In the genomic region with DNA sequence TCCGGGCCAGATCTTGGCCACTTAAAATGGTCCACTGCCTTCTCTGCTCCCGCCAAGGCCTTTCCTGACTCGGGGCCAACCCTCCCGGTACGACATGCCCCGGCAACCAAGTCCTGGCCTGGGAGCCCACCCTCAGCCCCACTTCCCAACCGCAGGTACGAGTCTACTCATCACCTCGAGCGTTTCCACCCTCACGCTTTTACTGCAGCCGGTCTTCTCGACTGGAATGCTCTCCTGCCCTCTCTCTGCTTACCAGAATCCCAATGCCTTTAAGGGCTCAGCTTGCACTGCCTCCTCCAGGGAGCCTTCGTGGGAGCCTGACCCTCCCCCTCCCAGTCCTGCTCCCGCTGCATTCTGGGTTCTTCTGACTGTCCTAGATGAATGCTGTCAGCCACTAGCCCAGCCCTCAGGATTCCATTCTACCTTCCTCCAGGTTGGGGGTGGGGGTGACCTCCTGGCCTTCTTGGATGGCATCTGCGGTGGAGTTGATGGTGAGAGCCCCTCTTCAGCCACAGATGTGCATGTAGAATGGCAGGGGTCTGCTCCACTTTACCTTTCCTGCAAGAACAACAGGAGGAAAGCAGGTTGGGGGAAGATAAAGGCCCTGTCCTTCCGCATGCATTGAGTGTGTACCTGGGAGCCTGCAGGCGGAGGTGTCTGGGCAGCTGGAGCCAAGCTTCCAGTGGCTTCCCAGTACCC, we compare ENCODE assay signal across 1 cellular context.
TF ChIP-seq lines count a peak whose summit lies in the region.

No MANE protein-coding gene starts in this region.

TF ChIP-seq in HepG2, 621 proteins besides CTCF, POLR2A, EP300 and RAD21 (continues in another document):
- TF ChIP-seq TGIF2 (CRISPR knock-in tag; IDR thresholded peaks at IDR 0.05) (peak; percentile 64; the same call in 1 of the 2 replicates), SKI (IDR thresholded peaks at IDR 0.05; ENCODE audit: partially characterized antibody) (no peak), DR1 (CRISPR knock-in tag; IDR thresholded peaks at IDR 0.05) (peak; percentile 63; the same call in 1 of the 2 replicates), RFX1 (IDR thresholded peaks at IDR 0.05) (no peak), ZNF224 (CRISPR knock-in tag; IDR thresholded peaks at IDR 0.05) (no peak), ZNF136 (CRISPR knock-in tag; IDR thresholded peaks at IDR 0.05; ENCODE audit: low read depth) (no peak), ZFP37 (CRISPR knock-in tag; IDR thresholded peaks at IDR 0.05; ENCODE audit: borderline replicate concordance) (no peak), MBD4 (IDR thresholded peaks at IDR 0.05; ENCODE audit: borderline replicate concordance, low read length) (no peak), ZNF607 (CRISPR knock-in tag; IDR thresholded peaks at IDR 0.05; ENCODE audit: borderline replicate concordance) (no peak), ELF4 (CRISPR knock-in tag; IDR thresholded peaks at IDR 0.05; ENCODE audit: borderline replicate concordance) (no peak), PHB2 (IDR thresholded peaks at IDR 0.05; ENCODE audit: partially characterized antibody) (no peak), FOXA3 (CRISPR knock-in tag; IDR thresholded peaks at IDR 0.05) (peak; percentile 46; the same call in 1 of the 2 replicates), HDAC2 (CRISPR knock-in tag; IDR thresholded peaks at IDR 0.05) (0 out of 2 replicates have a peak, but pooled peaks have one; percentile 45), TCF12 (IDR thresholded peaks at IDR 0.05) (no peak), TCF12 (CRISPR knock-in tag; IDR thresholded peaks at IDR 0.05) (no peak), ZNF326 (CRISPR knock-in tag; IDR thresholded peaks at IDR 0.05; ENCODE audit: borderline replicate concordance) (no peak), SPEN (CRISPR knock-in tag; IDR thresholded peaks at IDR 0.05; ENCODE audit: low read depth) (no peak), NCOA2 (CRISPR knock-in tag; IDR thresholded peaks at IDR 0.05) (peak; percentile 45; the same call in 1 of the 2 replicates), ZNF773 (CRISPR knock-in tag; IDR thresholded peaks at IDR 0.05; ENCODE audit: borderline replicate concordance) (peak; percentile 18; the same call in 1 of the 2 replicates), SMAD3 (CRISPR knock-in tag; IDR thresholded peaks at IDR 0.05) (no peak), ZNF124 (CRISPR knock-in tag; IDR thresholded peaks at IDR 0.05) (peak; percentile 55; the same call in 1 of the 2 replicates), EED (CRISPR knock-in tag; IDR thresholded peaks at IDR 0.05) (no peak), ZNF549 (CRISPR knock-in tag; IDR thresholded peaks at IDR 0.05) (no peak), ATF7-NPFF (CRISPR knock-in tag; IDR thresholded peaks at IDR 0.05; ENCODE audit: low read depth) (0 out of 2 replicates have a peak, but pooled peaks have one; percentile 36), ZNF883 (CRISPR knock-in tag; IDR thresholded peaks at IDR 0.05; ENCODE audit: not compliant biosample characterization) (peak; percentile 34), RBAK (CRISPR knock-in tag; IDR thresholded peaks at IDR 0.05) (no peak)
- TF ChIP-seq, protein P1, sequence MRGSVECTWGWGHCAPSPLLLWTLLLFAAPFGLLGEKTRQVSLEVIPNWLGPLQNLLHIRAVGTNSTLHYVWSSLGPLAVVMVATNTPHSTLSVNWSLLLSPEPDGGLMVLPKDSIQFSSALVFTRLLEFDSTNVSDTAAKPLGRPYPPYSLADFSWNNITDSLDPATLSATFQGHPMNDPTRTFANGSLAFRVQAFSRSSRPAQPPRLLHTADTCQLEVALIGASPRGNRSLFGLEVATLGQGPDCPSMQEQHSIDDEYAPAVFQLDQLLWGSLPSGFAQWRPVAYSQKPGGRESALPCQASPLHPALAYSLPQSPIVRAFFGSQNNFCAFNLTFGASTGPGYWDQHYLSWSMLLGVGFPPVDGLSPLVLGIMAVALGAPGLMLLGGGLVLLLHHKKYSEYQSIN (CRISPR knock-in tag; IDR thresholded peaks at IDR 0.05; ENCODE audit: borderline replicate concordance) = no peak
- TF ChIP-seq, protein P2, sequence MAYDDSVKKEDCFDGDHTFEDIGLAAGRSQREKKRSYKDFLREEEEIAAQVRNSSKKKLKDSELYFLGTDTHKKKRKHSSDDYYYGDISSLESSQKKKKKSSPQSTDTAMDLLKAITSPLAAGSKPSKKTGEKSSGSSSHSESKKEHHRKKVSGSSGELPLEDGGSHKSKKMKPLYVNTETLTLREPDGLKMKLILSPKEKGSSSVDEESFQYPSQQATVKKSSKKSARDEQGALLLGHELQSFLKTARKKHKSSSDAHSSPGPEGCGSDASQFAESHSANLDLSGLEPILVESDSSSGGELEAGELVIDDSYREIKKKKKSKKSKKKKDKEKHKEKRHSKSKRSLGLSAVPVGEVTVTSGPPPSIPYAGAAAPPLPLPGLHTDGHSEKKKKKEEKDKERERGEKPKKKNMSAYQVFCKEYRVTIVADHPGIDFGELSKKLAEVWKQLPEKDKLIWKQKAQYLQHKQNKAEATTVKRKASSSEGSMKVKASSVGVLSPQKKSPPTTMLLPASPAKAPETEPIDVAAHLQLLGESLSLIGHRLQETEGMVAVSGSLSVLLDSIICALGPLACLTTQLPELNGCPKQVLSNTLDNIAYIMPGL (CRISPR knock-in tag; IDR thresholded peaks at IDR 0.05; ENCODE audit: borderline replicate concordance in 1 of 2, low read depth in 1 of 2) = peak; percentile 64 to 72; a peak in 3 of 4 replicates
- TF ChIP-seq, protein P3, sequence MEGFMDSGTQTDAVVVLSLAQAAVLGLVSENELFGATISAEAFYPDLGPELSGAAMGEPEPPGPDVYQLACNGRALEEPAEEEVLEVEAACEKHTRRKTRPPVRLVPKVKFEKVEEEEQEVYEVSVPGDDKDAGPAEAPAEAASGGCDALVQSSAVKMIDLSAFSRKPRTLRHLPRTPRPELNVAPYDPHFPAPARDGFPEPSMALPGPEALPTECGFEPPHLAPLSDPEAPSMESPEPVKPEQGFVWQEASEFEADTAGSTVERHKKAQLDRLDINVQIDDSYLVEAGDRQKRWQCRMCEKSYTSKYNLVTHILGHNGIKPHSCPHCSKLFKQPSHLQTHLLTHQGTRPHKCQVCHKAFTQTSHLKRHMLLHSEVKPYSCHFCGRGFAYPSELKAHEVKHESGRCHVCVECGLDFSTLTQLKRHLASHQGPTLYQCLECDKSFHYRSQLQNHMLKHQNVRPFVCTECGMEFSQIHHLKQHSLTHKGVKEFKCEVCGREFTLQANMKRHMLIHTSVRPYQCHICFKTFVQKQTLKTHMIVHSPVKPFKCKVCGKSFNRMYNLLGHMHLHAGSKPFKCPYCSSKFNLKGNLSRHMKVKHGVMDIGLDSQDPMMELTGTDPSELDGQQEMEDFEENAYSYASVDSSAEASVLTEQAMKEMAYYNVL (CRISPR knock-in tag; IDR thresholded peaks at IDR 0.05; ENCODE audit: borderline replicate concordance) = 0 out of 2 replicates have a peak, but pooled peaks have one; percentile 12
- TF ChIP-seq, protein P4, sequence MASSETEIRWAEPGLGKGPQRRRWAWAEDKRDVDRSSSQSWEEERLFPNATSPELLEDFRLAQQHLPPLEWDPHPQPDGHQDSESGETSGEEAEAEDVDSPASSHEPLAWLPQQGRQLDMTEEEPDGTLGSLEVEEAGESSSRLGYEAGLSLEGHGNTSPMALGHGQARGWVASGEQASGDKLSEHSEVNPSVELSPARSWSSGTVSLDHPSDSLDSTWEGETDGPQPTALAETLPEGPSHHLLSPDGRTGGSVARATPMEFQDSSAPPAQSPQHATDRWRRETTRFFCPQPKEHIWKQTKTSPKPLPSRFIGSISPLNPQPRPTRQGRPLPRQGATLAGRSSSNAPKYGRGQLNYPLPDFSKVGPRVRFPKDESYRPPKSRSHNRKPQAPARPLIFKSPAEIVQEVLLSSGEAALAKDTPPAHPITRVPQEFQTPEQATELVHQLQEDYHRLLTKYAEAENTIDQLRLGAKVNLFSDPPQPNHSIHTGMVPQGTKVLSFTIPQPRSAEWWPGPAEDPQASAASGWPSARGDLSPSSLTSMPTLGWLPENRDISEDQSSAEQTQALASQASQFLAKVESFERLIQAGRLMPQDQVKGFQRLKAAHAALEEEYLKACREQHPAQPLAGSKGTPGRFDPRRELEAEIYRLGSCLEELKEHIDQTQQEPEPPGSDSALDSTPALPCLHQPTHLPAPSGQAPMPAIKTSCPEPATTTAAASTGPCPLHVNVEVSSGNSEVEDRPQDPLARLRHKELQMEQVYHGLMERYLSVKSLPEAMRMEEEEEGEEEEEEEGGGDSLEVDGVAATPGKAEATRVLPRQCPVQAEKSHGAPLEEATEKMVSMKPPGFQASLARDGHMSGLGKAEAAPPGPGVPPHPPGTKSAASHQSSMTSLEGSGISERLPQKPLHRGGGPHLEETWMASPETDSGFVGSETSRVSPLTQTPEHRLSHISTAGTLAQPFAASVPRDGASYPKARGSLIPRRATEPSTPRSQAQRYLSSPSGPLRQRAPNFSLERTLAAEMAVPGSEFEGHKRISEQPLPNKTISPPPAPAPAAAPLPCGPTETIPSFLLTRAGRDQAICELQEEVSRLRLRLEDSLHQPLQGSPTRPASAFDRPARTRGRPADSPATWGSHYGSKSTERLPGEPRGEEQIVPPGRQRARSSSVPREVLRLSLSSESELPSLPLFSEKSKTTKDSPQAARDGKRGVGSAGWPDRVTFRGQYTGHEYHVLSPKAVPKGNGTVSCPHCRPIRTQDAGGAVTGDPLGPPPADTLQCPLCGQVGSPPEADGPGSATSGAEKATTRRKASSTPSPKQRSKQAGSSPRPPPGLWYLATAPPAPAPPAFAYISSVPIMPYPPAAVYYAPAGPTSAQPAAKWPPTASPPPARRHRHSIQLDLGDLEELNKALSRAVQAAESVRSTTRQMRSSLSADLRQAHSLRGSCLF (CRISPR knock-in tag; IDR thresholded peaks at IDR 0.05; ENCODE audit: borderline replicate concordance) = no peak
- TF ChIP-seq, protein P5, sequence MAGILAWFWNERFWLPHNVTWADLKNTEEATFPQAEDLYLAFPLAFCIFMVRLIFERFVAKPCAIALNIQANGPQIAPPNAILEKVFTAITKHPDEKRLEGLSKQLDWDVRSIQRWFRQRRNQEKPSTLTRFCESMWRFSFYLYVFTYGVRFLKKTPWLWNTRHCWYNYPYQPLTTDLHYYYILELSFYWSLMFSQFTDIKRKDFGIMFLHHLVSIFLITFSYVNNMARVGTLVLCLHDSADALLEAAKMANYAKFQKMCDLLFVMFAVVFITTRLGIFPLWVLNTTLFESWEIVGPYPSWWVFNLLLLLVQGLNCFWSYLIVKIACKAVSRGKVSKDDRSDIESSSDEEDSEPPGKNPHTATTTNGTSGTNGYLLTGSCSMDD (CRISPR knock-in tag; IDR thresholded peaks at IDR 0.05) = no peak
- TF ChIP-seq, protein P6, sequence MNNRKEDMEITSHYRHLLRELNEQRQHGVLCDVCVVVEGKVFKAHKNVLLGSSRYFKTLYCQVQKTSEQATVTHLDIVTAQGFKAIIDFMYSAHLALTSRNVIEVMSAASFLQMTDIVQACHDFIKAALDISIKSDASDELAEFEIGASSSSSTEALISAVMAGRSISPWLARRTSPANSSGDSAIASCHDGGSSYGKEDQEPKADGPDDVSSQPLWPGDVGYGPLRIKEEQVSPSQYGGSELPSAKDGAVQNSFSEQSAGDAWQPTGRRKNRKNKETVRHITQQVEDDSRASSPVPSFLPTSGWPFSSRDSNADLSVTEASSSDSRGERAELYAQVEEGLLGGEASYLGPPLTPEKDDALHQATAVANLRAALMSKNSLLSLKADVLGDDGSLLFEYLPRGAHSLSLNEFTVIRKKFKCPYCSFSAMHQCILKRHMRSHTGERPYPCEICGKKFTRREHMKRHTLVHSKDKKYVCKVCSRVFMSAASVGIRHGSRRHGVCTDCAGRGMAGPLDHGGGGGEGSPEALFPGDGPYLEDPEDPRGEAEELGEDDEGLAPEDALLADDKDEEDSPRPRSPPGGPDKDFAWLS (CRISPR knock-in tag; IDR thresholded peaks at IDR 0.05; ENCODE audit: borderline replicate concordance) = no peak
- TF ChIP-seq, protein P7, sequence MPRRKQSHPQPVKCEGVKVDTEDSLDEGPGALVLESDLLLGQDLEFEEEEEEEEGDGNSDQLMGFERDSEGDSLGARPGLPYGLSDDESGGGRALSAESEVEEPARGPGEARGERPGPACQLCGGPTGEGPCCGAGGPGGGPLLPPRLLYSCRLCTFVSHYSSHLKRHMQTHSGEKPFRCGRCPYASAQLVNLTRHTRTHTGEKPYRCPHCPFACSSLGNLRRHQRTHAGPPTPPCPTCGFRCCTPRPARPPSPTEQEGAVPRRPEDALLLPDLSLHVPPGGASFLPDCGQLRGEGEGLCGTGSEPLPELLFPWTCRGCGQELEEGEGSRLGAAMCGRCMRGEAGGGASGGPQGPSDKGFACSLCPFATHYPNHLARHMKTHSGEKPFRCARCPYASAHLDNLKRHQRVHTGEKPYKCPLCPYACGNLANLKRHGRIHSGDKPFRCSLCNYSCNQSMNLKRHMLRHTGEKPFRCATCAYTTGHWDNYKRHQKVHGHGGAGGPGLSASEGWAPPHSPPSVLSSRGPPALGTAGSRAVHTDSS (CRISPR knock-in tag; conservative IDR thresholded peaks at IDR 0.05) = no peak
- TF ChIP-seq, protein P8, sequence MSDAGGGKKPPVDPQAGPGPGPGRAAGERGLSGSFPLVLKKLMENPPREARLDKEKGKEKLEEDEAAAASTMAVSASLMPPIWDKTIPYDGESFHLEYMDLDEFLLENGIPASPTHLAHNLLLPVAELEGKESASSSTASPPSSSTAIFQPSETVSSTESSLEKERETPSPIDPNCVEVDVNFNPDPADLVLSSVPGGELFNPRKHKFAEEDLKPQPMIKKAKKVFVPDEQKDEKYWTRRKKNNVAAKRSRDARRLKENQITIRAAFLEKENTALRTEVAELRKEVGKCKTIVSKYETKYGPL (CRISPR knock-in tag; IDR thresholded peaks at IDR 0.05) = no peak
- TF ChIP-seq, protein P9, sequence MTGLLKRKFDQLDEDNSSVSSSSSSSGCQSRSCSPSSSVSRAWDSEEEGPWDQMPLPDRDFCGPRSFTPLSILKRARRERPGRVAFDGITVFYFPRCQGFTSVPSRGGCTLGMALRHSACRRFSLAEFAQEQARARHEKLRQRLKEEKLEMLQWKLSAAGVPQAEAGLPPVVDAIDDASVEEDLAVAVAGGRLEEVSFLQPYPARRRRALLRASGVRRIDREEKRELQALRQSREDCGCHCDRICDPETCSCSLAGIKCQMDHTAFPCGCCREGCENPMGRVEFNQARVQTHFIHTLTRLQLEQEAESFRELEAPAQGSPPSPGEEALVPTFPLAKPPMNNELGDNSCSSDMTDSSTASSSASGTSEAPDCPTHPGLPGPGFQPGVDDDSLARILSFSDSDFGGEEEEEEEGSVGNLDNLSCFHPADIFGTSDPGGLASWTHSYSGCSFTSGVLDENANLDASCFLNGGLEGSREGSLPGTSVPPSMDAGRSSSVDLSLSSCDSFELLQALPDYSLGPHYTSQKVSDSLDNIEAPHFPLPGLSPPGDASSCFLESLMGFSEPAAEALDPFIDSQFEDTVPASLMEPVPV (CRISPR knock-in tag; IDR thresholded peaks at IDR 0.05) = 0 out of 2 replicates have a peak, but pooled peaks have one; percentile 38
